ENCODE assay signal across 17 cellular contexts in genomic region chr6:156787569-156788492, GRCh38. TPM values are rescaled to one million over a fixed set of nuclear protein-coding genes. Genes with fewer than 3 reads are reported as not detected.
DNase-seq lines count a peak whose midpoint lies in the region; ATAC-seq and TF ChIP-seq lines count a peak whose summit lies in the region.
"Had no signal": no experiment of that assay in that cellular context is flagged by ENCODE, and none has a peak within 500 bp of the region (broad histone marks: within the 10 kb centered on the region; RNA-seq: fewer than 3 reads in every experiment).

No MANE protein-coding gene starts in this region.

- peak overlapping the region; percentile 2 for H3K9ac ChIP-seq in Loucy (ENCODE audit: low read depth, low read length, poor library complexity, severe bottlenecking)

- H3K27ac Mint-ChIP-seq in activated naive CD4-positive, alpha-beta T cell treated with anti-CD3 and anti-CD28 coated beads, Interleukin-2, amount 50 U/mL, for 24 hours, result no peak overlapping the region
- H3K27ac Mint-ChIP-seq in activated naive CD4-positive, alpha-beta T cell treated with anti-CD3 and anti-CD28 coated beads, Interleukin-2, amount 10 ng/mL, durations not matched to agents 7 days and 5 days, result no peak overlapping the region
- H3K27ac Mint-ChIP-seq in brain, result peak overlapping the region in 1 of 5 experiments; percentile 73
- peak overlapping the region; percentile 13 for H3K27ac Mint-ChIP-seq in stimulated activated memory B cell treated with anti-CD40 and anti-IgM and Interleukin-4, amounts not matched to agents 10 μg/mL and 1 μg/mL and 100 μg/mL, for 72 hours

- no peaks in the 10 kb centered on the region for H3F3A ChIP-seq in Loucy (ENCODE audit: low read depth)

- peaks cover 89% of the 10 kb centered on the region for H3K4me1 ChIP-seq in Loucy (ENCODE audit: insufficient read depth, low read length, poor library complexity, severe bottlenecking)

- peak overlapping the region; percentile 17 for H3K4me3 ChIP-seq in Loucy (ENCODE audit: low read length, poor library complexity, severe bottlenecking)

- H3K36me3 Mint-ChIP-seq in activated naive CD4-positive, alpha-beta T cell treated with anti-CD3 and anti-CD28 coated beads, Interleukin-2, amount 50 U/mL, for 24 hours, result peaks cover 4% of the 10 kb centered on the region
- H3K36me3 Mint-ChIP-seq in activated naive CD4-positive, alpha-beta T cell treated with anti-CD3 and anti-CD28 coated beads, Interleukin-2, amount 10 ng/mL, durations not matched to agents 7 days and 5 days, result peaks cover 31% of the 10 kb centered on the region
- H3K36me3 Mint-ChIP-seq in brain, result peaks cover 14% of the 10 kb centered on the region
- H3K36me3 Mint-ChIP-seq in stimulated activated memory B cell treated with anti-CD40 and anti-IgM and Interleukin-4, amounts not matched to agents 10 μg/mL and 1 μg/mL and 100 μg/mL, for 72 hours, result peaks cover 23% of the 10 kb centered on the region

- no peak for ATAC-seq in stimulated activated memory B cell treated with anti-CD40 and anti-IgM and Interleukin-4, amounts not matched to agents 10 μg/mL and 1 μg/mL and 100 μg/mL, for 72 hours
- no peak for ATAC-seq in HG03097 (IDR thresholded peaks at IDR 0.05; ENCODE audit: low FRiP score, unreplicated experiment)
- no peak for ATAC-seq in HG03175 (IDR thresholded peaks at IDR 0.05; ENCODE audit: unreplicated experiment)
- ATAC-seq: esophagus mucosa had no signal

- no peaks in the 10 kb centered on the region for H3K27me3 Mint-ChIP-seq in activated naive CD4-positive, alpha-beta T cell treated with anti-CD3 and anti-CD28 coated beads, Interleukin-2, amount 50 U/mL, for 24 hours
- no peaks in the 10 kb centered on the region for H3K27me3 Mint-ChIP-seq in activated naive CD4-positive, alpha-beta T cell treated with anti-CD3 and anti-CD28 coated beads, Interleukin-2, amount 10 ng/mL, durations not matched to agents 7 days and 5 days
- peaks cover 8% of the 10 kb centered on the region for H3K27me3 Mint-ChIP-seq in brain
- H3K27me3 Mint-ChIP-seq in stimulated activated memory B cell treated with anti-CD40 and anti-IgM and Interleukin-4, amounts not matched to agents 10 μg/mL and 1 μg/mL and 100 μg/mL, for 72 hours, result no peaks in the 10 kb centered on the region

- peaks cover 100% of the 10 kb centered on the region for H3K79me2 ChIP-seq in Loucy (ENCODE audit: insufficient read depth, low read length)

- H3K4me1 Mint-ChIP-seq in activated naive CD4-positive, alpha-beta T cell treated with anti-CD3 and anti-CD28 coated beads, Interleukin-2, amount 50 U/mL, for 24 hours, result peaks cover 96% of the 10 kb centered on the region
- H3K4me1 Mint-ChIP-seq in activated naive CD4-positive, alpha-beta T cell treated with anti-CD3 and anti-CD28 coated beads, Interleukin-2, amount 10 ng/mL, durations not matched to agents 7 days and 5 days, result peaks cover 51% of the 10 kb centered on the region
- peaks cover 100% of the 10 kb centered on the region for H3K4me1 Mint-ChIP-seq in brain
- H3K4me1 Mint-ChIP-seq in stimulated activated memory B cell treated with anti-CD40 and anti-IgM and Interleukin-4, amounts not matched to agents 10 μg/mL and 1 μg/mL and 100 μg/mL, for 72 hours, result peaks cover 91% of the 10 kb centered on the region

- H3K9me2 ChIP-seq in Loucy (replicated peaks; ENCODE audit: low read depth, low read length), result no peaks in the 10 kb centered on the region

- peak overlapping the region; percentile 60 for H3K4me3 Mint-ChIP-seq in activated naive CD4-positive, alpha-beta T cell treated with anti-CD3 and anti-CD28 coated beads, Interleukin-2, amount 50 U/mL, for 24 hours
- no peak overlapping the region for H3K4me3 Mint-ChIP-seq in activated naive CD4-positive, alpha-beta T cell treated with anti-CD3 and anti-CD28 coated beads, Interleukin-2, amount 10 ng/mL, durations not matched to agents 7 days and 5 days
- H3K4me3 Mint-ChIP-seq in brain, result peak overlapping the region in 4 of 5 experiments; percentile 31 to 71 (median 50)
- H3K4me3 Mint-ChIP-seq in stimulated activated memory B cell treated with anti-CD40 and anti-IgM and Interleukin-4, amounts not matched to agents 10 μg/mL and 1 μg/mL and 100 μg/mL, for 72 hours, result no peak overlapping the region

- TF ChIP-seq CTCF in Loucy (conservative IDR thresholded peaks at IDR 0.05; ENCODE audit: low read length), result no peak
- TF ChIP-seq CTCF in brain (conservative IDR thresholded peaks at IDR 0.05), result no peak

- H3K4me2 ChIP-seq in Loucy (ENCODE audit: low read depth, low read length, poor library complexity, severe bottlenecking), result peak overlapping the region; percentile 79

- no peaks in the 10 kb centered on the region for H3K9me3 Mint-ChIP-seq in activated naive CD4-positive, alpha-beta T cell treated with anti-CD3 and anti-CD28 coated beads, Interleukin-2, amount 50 U/mL, for 24 hours
- H3K9me3 Mint-ChIP-seq in activated naive CD4-positive, alpha-beta T cell treated with anti-CD3 and anti-CD28 coated beads, Interleukin-2, amount 10 ng/mL, durations not matched to agents 7 days and 5 days, result no peaks in the 10 kb centered on the region
- H3K9me3 Mint-ChIP-seq in brain, result no peaks in the 10 kb centered on the region
- H3K9me3 Mint-ChIP-seq in stimulated activated memory B cell treated with anti-CD40 and anti-IgM and Interleukin-4, amounts not matched to agents 10 μg/mL and 1 μg/mL and 100 μg/mL, for 72 hours, result no peaks in the 10 kb centered on the region

- H2AFZ ChIP-seq in Loucy (ENCODE audit: low read length), result no peak overlapping the region

- CTCF ChIA-PET in activated naive CD4-positive, alpha-beta T cell treated with anti-CD3 and anti-CD28 coated beads, Interleukin-2, amount 10 ng/mL, durations not matched to agents 7 days and 5 days (lab: Charles Lee), result no interaction called here

- peaks cover 3% of the 10 kb centered on the region for H3K36me3 ChIP-seq in Loucy (ENCODE audit: insufficient read depth, low read length)

- H3K27me3 ChIP-seq in Loucy (ENCODE audit: insufficient read depth, low read length, poor library complexity, severe bottlenecking), result no peaks in the 10 kb centered on the region

- H4K20me1 ChIP-seq in Loucy (ENCODE audit: insufficient read depth, low read length, poor library complexity, severe bottlenecking), result peaks cover 100% of the 10 kb centered on the region

- H3K9me3 ChIP-seq in Loucy (ENCODE audit: insufficient read depth, low read depth, low read length), result no peaks in the 10 kb centered on the region

- DNase-seq in activated naive CD4-positive, alpha-beta T cell treated with anti-CD3 and anti-CD28 coated beads, Interleukin-2, amount 10 ng/mL, durations not matched to agents 7 days and 5 days, result no peak
- DNase-seq in glomerular visceral epithelial cell (ENCODE audit: extremely low spot score), result no peak
- DNase-seq: activated effector memory CD4-positive, alpha-beta T cell treated with anti-CD3 and anti-CD28 coated beads, Interleukin-2, amount 50 U/mL, for 16 hours; anterior cingulate cortex; cortex of kidney; GOT3; hypothalamus; NCI-H1436; NCI-H446 treated with DMSO at 0.1 percent for 48 hours; stimulated activated CD4-positive, alpha-beta T cell treated with anti-CD3 and anti-CD28 coated beads, Interleukin-15, amount 100 ng/mL, for 24 hours had no signal

RNA-seq across cellular contexts. Expression of gene ARID1B, which starts 10.7 kb away (rescaled TPM):
- polyA plus RNA-seq in brain (ENCODE audit: insufficient read depth, low read depth, low replicate concordance), result 35.6 TPM

Comparison
In these comparisons a context has a peak if more than half of its experiments do, and no peak if none do; other contexts are left out.
1. H3K4me3 Mint-ChIP-seq: peak in activated naive CD4-positive, alpha-beta T cell treated with anti-CD3 and anti-CD28 coated beads, Interleukin-2, amount 50 U/mL, for 24 hours (single experiment) and brain (4 of 5); none in activated naive CD4-positive, alpha-beta T cell treated with anti-CD3 and anti-CD28 coated beads, Interleukin-2, amount 10 ng/mL, durations not matched to agents 7 days and 5 days (single experiment) and stimulated activated memory B cell treated with anti-CD40 and anti-IgM and Interleukin-4, amounts not matched to agents 10 μg/mL and 1 μg/mL and 100 μg/mL, for 72 hours (single experiment).